Comparison of ENCODE assay signal across 8 cellular contexts in genomic region chr12:153080-153746, GRCh38.
A peak's percentile ranks its signal among the peaks of the same experiment; 100 is the strongest.
DNase-seq lines count a peak whose midpoint lies in the region; ATAC-seq and TF ChIP-seq lines count a peak whose summit lies in the region.

No MANE protein-coding gene starts in this region.

- ATAC-seq in lower lobe of right lung (peak; percentile 78 to 83), GM18519 (IDR thresholded peaks at IDR 0.05; ENCODE audit: low FRiP score, unreplicated experiment) (no peak)

- H3K27ac ChIP-seq in lower lobe of right lung, result no peak overlapping the region

- DNase-seq in CMK (ENCODE audit: low read depth) (peak; percentile 49), H7 (peak; percentile 95), NCI-H2081 treated with DMSO at 0.1 percent for 48 hours (lab: John Stamatoyannopoulos, UW) (peak; percentile 50), cerebellar cortex (ENCODE audit: low spot score) (peak; percentile 63), lower lobe of right lung (peak; percentile 80)
- DNase-seq in stimulated activated CD8-positive, alpha-beta memory T cell treated with anti-CD3 and anti-CD28 coated beads, Interleukin-7, amount 100 ng/mL, for 24 hours (ENCODE audit: low read depth), result peak; percentile 30

- no peak overlapping the region for H3K4me3 ChIP-seq in H7 (ENCODE audit: insufficient read depth, low read depth, low read length)
- H3K4me3 ChIP-seq in WI38 (ENCODE audit: low read depth, low read length), result no peak overlapping the region
- no peak overlapping the region for H3K4me3 ChIP-seq in lower lobe of right lung

- no peaks in the 10 kb centered on the region for H3K9me3 ChIP-seq in lower lobe of right lung

- peaks cover 5% of the 10 kb centered on the region for H3K4me1 ChIP-seq in lower lobe of right lung

- H3K27me3 ChIP-seq in H7 (ENCODE audit: control insufficient read depth, insufficient read depth, low read length) (no peaks in the 10 kb centered on the region), lower lobe of right lung (ENCODE audit: low read depth) (peaks cover 3% of the 10 kb centered on the region)

- TF ChIP-seq CTCF in WI38 (IDR thresholded peaks at IDR 0.05; ENCODE audit: low read depth, low read length) (peak; percentile 69), lower lobe of right lung (IDR thresholded peaks at IDR 0.05) (peak; percentile 60)

- H3K36me3 ChIP-seq in H7 (replicated peaks; ENCODE audit: control insufficient read depth, insufficient read depth, low read length) (no peaks in the 10 kb centered on the region), lower lobe of right lung (no peaks in the 10 kb centered on the region)

- intact Hi-C loops in lower lobe of right lung (cut with DNase I), result no loop called here

Comparison
In these comparisons a context has a peak if more than half of its experiments do, and no peak if none do; other contexts are left out.
1. DNase-seq: peak in every context shown above with its lines; median percentile 95 in H7; 80 in lower lobe of right lung; 63 in cerebellar cortex; 50 in NCI-H2081 treated with DMSO at 0.1 percent for 48 hours; 49 in CMK; 30 in stimulated activated CD8-positive, alpha-beta memory T cell treated with anti-CD3 and anti-CD28 coated beads, Interleukin-7, amount 100 ng/mL, for 24 hours.